Comparison of ENCODE assay signal across 34 cellular contexts in genomic region chr18:31270578-31270977, GRCh38. TPM values are rescaled to one million over a fixed set of nuclear protein-coding genes. Genes with fewer than 3 reads are reported as not detected.
"Had no signal": no experiment of that assay in that cellular context is flagged by ENCODE, and none has a peak within 500 bp of the region (broad histone marks: within the 10 kb centered on the region; RNA-seq: fewer than 3 reads in every experiment).

No MANE protein-coding gene starts in this region.

- H3K27me3 ChIP-seq: adrenal gland, body of pancreas, brain microvascular endothelial cell, breast epithelium had no signal

- H3K4me3 ChIP-seq: adrenal gland, body of pancreas, breast epithelium had no signal

- H3K9me3 ChIP-seq: adrenal gland, body of pancreas, breast epithelium had no signal

- H3K36me3 ChIP-seq: adrenal gland, brain microvascular endothelial cell, breast epithelium had no signal

- DNase-seq: activated B cell treated with CpG ODN at 0.5 μM for 24 hours; activated CD4-positive, alpha-beta memory T cell treated with anti-CD3 and anti-CD28 coated beads for 36 hours; activated CD4-positive, alpha-beta T cell treated with anti-CD3 and anti-CD28 coated beads for 4 hours; activated CD4-positive, alpha-beta T cell treated with anti-CD3 and anti-CD28 coated beads, Interleukin-2, amount 10 ng/mL, durations not matched to agents 24 days and 14 days; activated CD4-positive, alpha-beta T cell treated with anti-CD3 and anti-CD28 coated beads, Interleukin-2, amount 50 U/mL, for 1 hour; activated CD4-positive, alpha-beta T cell treated with anti-CD3 and anti-CD28 coated beads, Interleukin-2, amount 50 U/mL, for 4 hours; activated CD4-positive, CD25-positive, alpha-beta regulatory T cell treated with anti-CD3 and anti-CD28 coated beads, Interleukin-2, amount 50 U/mL, for 72 hours; activated CD8-positive, alpha-beta memory T cell treated with anti-CD3 and anti-CD28 coated beads, Interleukin-2, amount 50 U/mL, for 4 hours; activated CD8-positive, alpha-beta T cell treated with anti-CD3 and anti-CD28 coated beads for 36 hours; activated effector memory CD4-positive, alpha-beta T cell treated with anti-CD3 and anti-CD28 coated beads, Interleukin-2, amount 50 U/mL, for 16 hours; activated gamma-delta T cell treated with Interleukin-2 at 50 U/mL for 16 hours; activated naive CD4-positive, alpha-beta T cell; activated naive CD4-positive, alpha-beta T cell treated with anti-CD3 and anti-CD28 coated beads for 36 hours; activated naive CD4-positive, alpha-beta T cell treated with anti-CD3 and anti-CD28 coated beads, Interleukin-2, amount 50 U/mL, for 16 hours; activated naive CD8-positive, alpha-beta T cell treated with anti-CD3 and anti-CD28 coated beads for 36 hours; activated T-cell treated with anti-CD3 and anti-CD28 coated beads for 4 hours; activated T-cell treated with anti-CD3 and anti-CD28 coated beads, Interleukin-2, amount 50 U/mL, for 1 hour; activated T-cell treated with anti-CD3 and anti-CD28 coated beads, Interleukin-2, amount 50 U/mL, for 4 hours; activated T-cell treated with anti-CD3 and anti-CD28 coated beads, Interleukin-2, amount 50 U/mL, for 72 hours; adrenal gland; amniotic stem cell; aorta; body of pancreas; brain microvascular endothelial cell; central memory CD4-positive, alpha-beta T cell; T-helper 2 cell; T-helper 9 cell had no signal

- H3K4me1 ChIP-seq: adrenal gland, breast epithelium had no signal

- FAIRE-seq: astrocyte, TTC549 had no signal

- H3K27ac ChIP-seq: adrenal gland, brain microvascular endothelial cell had no signal

- ATAC-seq: activated CD8-positive, alpha-beta T cell treated with anti-CD3 and anti-CD28 coated beads for 36 hours; activated naive CD4-positive, alpha-beta T cell treated with anti-CD3 and anti-CD28 coated beads, Interleukin-2, amount 50 U/mL, for 72 hours; activated T-cell treated with anti-CD3 and anti-CD28 coated beads, Interleukin-2, amount 50 U/mL, for 4 hours; activated T-cell treated with anti-CD3 and anti-CD28 coated beads, Interleukin-2, amount 50 U/mL, for 72 hours; activated T-helper 17 cell treated with anti-CD3 and anti-CD28 coated beads, Interleukin-2, amount 50 U/mL, for 72 hours; body of pancreas had no signal

RNA-seq across cellular contexts. Expression of gene DSG1, which starts 47.4 kb away (rescaled TPM):
- total RNA-seq: activated B cell treated with CpG ODN at 0.5 μM for 24 hours; activated CD4-positive, alpha-beta memory T cell treated with anti-CD3 and anti-CD28 coated beads for 36 hours; activated CD4-positive, alpha-beta T cell treated with anti-CD3 and anti-CD28 coated beads, Interleukin-2, amount 10 ng/mL, durations not matched to agents 24 days and 14 days; activated CD8-positive, alpha-beta memory T cell treated with anti-CD3 and anti-CD28 coated beads for 36 hours; activated CD8-positive, alpha-beta T cell treated with anti-CD3 and anti-CD28 coated beads for 36 hours; activated naive CD4-positive, alpha-beta T cell treated with anti-CD3 and anti-CD28 coated beads for 36 hours; activated naive CD4-positive, alpha-beta T cell treated with anti-CD3 and anti-CD28 coated beads, Interleukin-2, amount 50 U/mL, for 72 hours; activated naive CD8-positive, alpha-beta T cell treated with anti-CD3 and anti-CD28 coated beads for 36 hours; activated T-cell treated with anti-CD3 and anti-CD28 coated beads, Interleukin-2, amount 50 U/mL, for 4 hours; activated T-cell treated with anti-CD3 and anti-CD28 coated beads, Interleukin-2, amount 50 U/mL, for 72 hours; activated T-helper 1 cell treated with anti-CD3 and anti-CD28 coated beads, Interleukin-12 subunit alpha, Interleukin-12 subunit beta, Interleukin-2, Interleukin-4 antibody, amounts not matched to agents 30 ng/mL and 10 ng/mL and 1 ng/mL, durations not matched to agents 14 hours and 24 hours and 36 hours; activated T-helper 17 cell treated with anti-CD3 and anti-CD28 coated beads, Interleukin-2, amount 50 U/mL, for 72 hours; adrenal gland; aorta had no signal
- polyA plus RNA-seq: aorta had no signal
